Comparison of ENCODE assay signal across 32 cellular contexts in genomic region chr10:131065673-131066331, GRCh38.
A peak's percentile ranks its signal among the peaks of the same experiment; 100 is the strongest.
DNase-seq lines count a peak whose midpoint lies in the region; ATAC-seq and TF ChIP-seq lines count a peak whose summit lies in the region.
"Had no signal": no experiment of that assay in that cellular context is flagged by ENCODE, and none has a peak within 500 bp of the region (broad histone marks: within the 10 kb centered on the region; RNA-seq: fewer than 3 reads in every experiment).

No MANE protein-coding gene starts in this region.

- H3K27me3 ChIP-seq in endodermal cell (ENCODE audit: control insufficient read depth, insufficient read depth, low read length, poor library complexity, severe bottlenecking) (no peaks in the 10 kb centered on the region), mesendoderm (ENCODE audit: insufficient read depth, low read length, poor library complexity) (no peaks in the 10 kb centered on the region), colonic mucosa (no peaks in the 10 kb centered on the region), gastroesophageal sphincter (peaks cover 55% of the 10 kb centered on the region)
- H3K27me3 ChIP-seq: right lobe of liver had no signal

- H3K27ac Mint-ChIP-seq in endodermal cell = no peak overlapping the region
- H3K27ac Mint-ChIP-seq in activated T-helper 2 cell treated with anti-CD3 and anti-CD28 coated beads, Interferon-gamma antibody, Interleukin-2, Interleukin-4, amounts not matched to agents 10 μg/mL and 5 μg/mL and 100 μg/mL, durations not matched to agents 14 hours and 24 hours and 36 hours = no peak overlapping the region
- H3K27ac Mint-ChIP-seq: activated CD8-positive, alpha-beta T cell treated with anti-CD3 and anti-CD28 coated beads for 36 hours; activated naive CD8-positive, alpha-beta T cell treated with anti-CD3 and anti-CD28 coated beads for 36 hours; CD4-positive, alpha-beta T cell; immature natural killer cell; nephron progenitor cell; T-helper 17 cell had no signal

- peaks cover 26% of the 10 kb centered on the region for H3K4me1 Mint-ChIP-seq in endodermal cell
- H3K4me1 Mint-ChIP-seq in activated T-helper 2 cell treated with anti-CD3 and anti-CD28 coated beads, Interferon-gamma antibody, Interleukin-2, Interleukin-4, amounts not matched to agents 10 μg/mL and 5 μg/mL and 100 μg/mL, durations not matched to agents 14 hours and 24 hours and 36 hours (ENCODE audit: low read depth) = no peaks in the 10 kb centered on the region
- H3K4me1 Mint-ChIP-seq: activated naive CD8-positive, alpha-beta T cell treated with anti-CD3 and anti-CD28 coated beads for 36 hours; immature natural killer cell had no signal

- no peaks in the 10 kb centered on the region for H3K9me3 Mint-ChIP-seq in endodermal cell
- no peaks in the 10 kb centered on the region for H3K9me3 Mint-ChIP-seq in activated T-helper 2 cell treated with anti-CD3 and anti-CD28 coated beads, Interferon-gamma antibody, Interleukin-2, Interleukin-4, amounts not matched to agents 10 μg/mL and 5 μg/mL and 100 μg/mL, durations not matched to agents 14 hours and 24 hours and 36 hours
- H3K9me3 Mint-ChIP-seq: activated CD8-positive, alpha-beta T cell treated with anti-CD3 and anti-CD28 coated beads for 36 hours; activated naive CD8-positive, alpha-beta T cell treated with anti-CD3 and anti-CD28 coated beads for 36 hours; CD4-positive, alpha-beta T cell; nephron progenitor cell had no signal

- H3K27ac ChIP-seq in endodermal cell (ENCODE audit: low read depth, low read length) (peak overlapping the region; percentile 12), mesendoderm (ENCODE audit: low read depth, low read length) (peak overlapping the region; percentile 42), colonic mucosa (no peak overlapping the region), gastroesophageal sphincter (no peak overlapping the region)
- H3K27ac ChIP-seq: parathyroid adenoma, right lobe of liver, RWPE1, SK-N-MC, thoracic aorta had no signal

- H3K4me1 ChIP-seq in endodermal cell (ENCODE audit: control insufficient read depth, insufficient read depth, low read length) (peaks cover 2% of the 10 kb centered on the region), mesendoderm (ENCODE audit: control insufficient read depth, low read depth, low read length) (no peaks in the 10 kb centered on the region), colonic mucosa (no peaks in the 10 kb centered on the region), gastroesophageal sphincter (no peaks in the 10 kb centered on the region)
- H3K4me1 ChIP-seq: HAP-1, parathyroid adenoma, right lobe of liver had no signal

- H3K4me2 ChIP-seq in mesendoderm (ENCODE audit: low read length) = no peak overlapping the region

- TF ChIP-seq CTCF in endodermal cell (conservative IDR thresholded peaks at IDR 0.05) (no peak), colonic mucosa (IDR thresholded peaks at IDR 0.05) (no peak), gastroesophageal sphincter (IDR thresholded peaks at IDR 0.05) (no peak)

- H2AK5ac ChIP-seq in mesendoderm (ENCODE audit: low read length) = no peak overlapping the region

- no peak overlapping the region for H4K5ac ChIP-seq in mesendoderm (ENCODE audit: low read length)

- H3K9me3 ChIP-seq in endodermal cell (ENCODE audit: control insufficient read depth, low read length) = no peaks in the 10 kb centered on the region
- H3K9me3 ChIP-seq in colonic mucosa = no peaks in the 10 kb centered on the region
- H3K9me3 ChIP-seq in gastroesophageal sphincter = no peaks in the 10 kb centered on the region
- H3K9me3 ChIP-seq: HAP-1, right lobe of liver, thoracic aorta had no signal

- H2BK15ac ChIP-seq in mesendoderm (replicated peaks; ENCODE audit: low read depth) = no peak overlapping the region

- no peaks in the 10 kb centered on the region for H3K36me3 ChIP-seq in endodermal cell (ENCODE audit: control insufficient read depth, insufficient read depth, low read length)
- H3K36me3 ChIP-seq in mesendoderm (ENCODE audit: control insufficient read depth, insufficient read depth, low read length) = no peaks in the 10 kb centered on the region
- H3K36me3 ChIP-seq in colonic mucosa = no peaks in the 10 kb centered on the region
- H3K36me3 ChIP-seq in gastroesophageal sphincter = no peaks in the 10 kb centered on the region
- H3K36me3 ChIP-seq: HAP-1, right lobe of liver, thoracic aorta had no signal

- H3K4me3 ChIP-seq in endodermal cell (ENCODE audit: low read length) (no peak overlapping the region), mesendoderm (ENCODE audit: low read length) (no peak overlapping the region), colonic mucosa (no peak overlapping the region), gastroesophageal sphincter (no peak overlapping the region)
- H3K4me3 ChIP-seq: HAP-1, right lobe of liver, SK-N-MC, thoracic aorta had no signal

- no peak overlapping the region for H4K8ac ChIP-seq in mesendoderm (ENCODE audit: low read depth, low read length)

- H3K56ac ChIP-seq in mesendoderm (ENCODE audit: low read length) = no peak overlapping the region

- intact Hi-C loops in cardiac septum (cut with DNase I) = no loop called here
- intact Hi-C loops in Right ventricle myocardium superior (cut with DNase I) = no loop called here
- intact Hi-C loops in colonic mucosa (cut with DNase I) = no loop called here
- intact Hi-C loops in activated T-helper 2 cell treated with anti-CD3 and anti-CD28 coated beads, Interferon-gamma antibody, Interleukin-2, Interleukin-4, amounts not matched to agents 10 μg/mL and 5 μg/mL and 100 μg/mL, durations not matched to agents 14 hours and 24 hours and 36 hours (cut with micrococcal nuclease) = no loop called here

- no peaks in the 10 kb centered on the region for H3K36me3 Mint-ChIP-seq in endodermal cell (ENCODE audit: low read depth)
- no peaks in the 10 kb centered on the region for H3K36me3 Mint-ChIP-seq in activated T-helper 2 cell treated with anti-CD3 and anti-CD28 coated beads, Interferon-gamma antibody, Interleukin-2, Interleukin-4, amounts not matched to agents 10 μg/mL and 5 μg/mL and 100 μg/mL, durations not matched to agents 14 hours and 24 hours and 36 hours (ENCODE audit: low read depth)
- H3K36me3 Mint-ChIP-seq: activated naive CD8-positive, alpha-beta T cell treated with anti-CD3 and anti-CD28 coated beads for 36 hours; immature natural killer cell had no signal

- no peak overlapping the region for H3K23ac ChIP-seq in mesendoderm (ENCODE audit: low read length)

- peak; percentile 53 for DNase-seq in cardiac septum (ENCODE audit: low spot score)
- no peak for DNase-seq in Right ventricle myocardium superior
- peak; percentile 71 for DNase-seq in endodermal cell
- peak; percentile 88 for DNase-seq in mesendoderm
- no peak for DNase-seq in colonic mucosa
- DNase-seq in activated T-helper 2 cell treated with anti-CD3 and anti-CD28 coated beads, Interferon-gamma antibody, Interleukin-2, Interleukin-4, amounts not matched to agents 10 μg/mL and 5 μg/mL and 100 μg/mL, durations not matched to agents 14 hours and 24 hours and 36 hours (ENCODE audit: low spot score) = no peak
- no peak for DNase-seq in DMS79 (lab: John Stamatoyannopoulos, UW)
- DNase-seq: 8988T; activated CD8-positive, alpha-beta T cell treated with anti-CD3 and anti-CD28 coated beads for 36 hours; activated effector memory CD4-positive, alpha-beta T cell treated with anti-CD3 and anti-CD28 coated beads, Interleukin-2, amount 50 U/mL, for 16 hours; activated naive CD8-positive, alpha-beta T cell treated with anti-CD3 and anti-CD28 coated beads for 36 hours; activated T-cell treated with anti-CD3 and anti-CD28 coated beads for 4 hours; CD4-positive, alpha-beta T cell; central memory CD4-positive, alpha-beta T cell; dermis blood vessel endothelial cell; hippocampal formation; immature natural killer cell; Karpas-422; MV-4-11; NCI-H146; NCI-H2171; NCI-H510A; nephron progenitor cell; right lobe of liver; stimulated activated naive CD4-positive, alpha-beta T cell; T-helper 17 cell had no signal

- H3K79me2 ChIP-seq in mesendoderm (ENCODE audit: control insufficient read depth, insufficient read depth, low read length) = no peaks in the 10 kb centered on the region
- H3K79me2 ChIP-seq: parathyroid adenoma had no signal

- no peak overlapping the region for H3K18ac ChIP-seq in mesendoderm (ENCODE audit: low read length)

- no peak for ATAC-seq in Right ventricle myocardium superior (ENCODE audit: poor library complexity)
- ATAC-seq in gastroesophageal sphincter = no peak
- ATAC-seq: activated CD8-positive, alpha-beta T cell treated with anti-CD3 and anti-CD28 coated beads for 36 hours; right lobe of liver; T-helper 17 cell had no signal

- peaks cover 4% of the 10 kb centered on the region for H3K27me3 Mint-ChIP-seq in endodermal cell (ENCODE audit: insufficient read depth)
- no peaks in the 10 kb centered on the region for H3K27me3 Mint-ChIP-seq in activated T-helper 2 cell treated with anti-CD3 and anti-CD28 coated beads, Interferon-gamma antibody, Interleukin-2, Interleukin-4, amounts not matched to agents 10 μg/mL and 5 μg/mL and 100 μg/mL, durations not matched to agents 14 hours and 24 hours and 36 hours (ENCODE audit: low read depth)
- H3K27me3 Mint-ChIP-seq: activated CD8-positive, alpha-beta T cell treated with anti-CD3 and anti-CD28 coated beads for 36 hours; activated naive CD8-positive, alpha-beta T cell treated with anti-CD3 and anti-CD28 coated beads for 36 hours had no signal

- WGBS in endodermal cell (ENCODE audit: insufficient coverage in 1 of 2, insufficient read length in 1 of 2), 2 experiments = 49 to 54% methylated on average over 5 of the region's 5 CpGs
- WGBS in mesendoderm (ENCODE audit: extremely low coverage, insufficient coverage, low lambda C conversion rate) = no CpG with 5 or more reads among the region's 5 CpGs
- WGBS in gastroesophageal sphincter (ENCODE audit: low coverage in 1 of 2), 2 donors = 33 to 36% methylated on average over 2 to 3 of the region's 5 CpGs

- no peak for TF ChIP-seq EP300 in gastroesophageal sphincter (IDR thresholded peaks at IDR 0.05)

- H3K9ac ChIP-seq in endodermal cell (ENCODE audit: extremely low read depth, low read length, poor library complexity, severe bottlenecking) (no peak overlapping the region), mesendoderm (ENCODE audit: low read length) (no peak overlapping the region), colonic mucosa (ENCODE audit: low read depth in 2 of 2, low read length in 2 of 2) (no peak overlapping the region)
- H3K9ac ChIP-seq: parathyroid adenoma had no signal

- no peaks in the 10 kb centered on the region for H3K79me1 ChIP-seq in mesendoderm (ENCODE audit: low read length)

- no peak overlapping the region for H3K4me3 Mint-ChIP-seq in endodermal cell
- no peak overlapping the region for H3K4me3 Mint-ChIP-seq in activated T-helper 2 cell treated with anti-CD3 and anti-CD28 coated beads, Interferon-gamma antibody, Interleukin-2, Interleukin-4, amounts not matched to agents 10 μg/mL and 5 μg/mL and 100 μg/mL, durations not matched to agents 14 hours and 24 hours and 36 hours (ENCODE audit: low read depth)
- H3K4me3 Mint-ChIP-seq: activated CD8-positive, alpha-beta T cell treated with anti-CD3 and anti-CD28 coated beads for 36 hours; activated naive CD8-positive, alpha-beta T cell treated with anti-CD3 and anti-CD28 coated beads for 36 hours; CD4-positive, alpha-beta T cell; immature natural killer cell; nephron progenitor cell; T-helper 17 cell had no signal

- no peak for TF ChIP-seq POLR2A in gastroesophageal sphincter (IDR thresholded peaks at IDR 0.05)

- H2BK5ac ChIP-seq in mesendoderm (ENCODE audit: low read length) = no peak overlapping the region

- no peak overlapping the region for H2BK120ac ChIP-seq in mesendoderm (ENCODE audit: low read depth, low read length)

- no peak overlapping the region for H3K4ac ChIP-seq in mesendoderm (ENCODE audit: low read depth, low read length)

Comparison
In these comparisons a context has a peak if more than half of its experiments do, and no peak if none do; other contexts are left out.
1. DNase-seq: peak in cardiac septum (single experiment), endodermal cell (single experiment) and mesendoderm (single experiment); none in Right ventricle myocardium superior (single experiment), colonic mucosa (single experiment), activated T-helper 2 cell treated with anti-CD3 and anti-CD28 coated beads, Interferon-gamma antibody, Interleukin-2, Interleukin-4, amounts not matched to agents 10 μg/mL and 5 μg/mL and 100 μg/mL, durations not matched to agents 14 hours and 24 hours and 36 hours (single experiment) and DMS79 (single experiment).
2. H3K27ac ChIP-seq: peak in endodermal cell (single experiment) and mesendoderm (single experiment); none in colonic mucosa (single experiment) and gastroesophageal sphincter (0 of 4).